Comparison of ENCODE assay signal across 1 cellular context in genomic region chrX:95346854-95347253, GRCh38.
TF ChIP-seq lines count a peak whose summit lies in the region.

No MANE protein-coding gene starts in this region.

TF ChIP-seq in GM12878, 131 proteins besides CTCF, POLR2A, EP300 and RAD21 (continued from another document):
- TF ChIP-seq, protein P1, sequence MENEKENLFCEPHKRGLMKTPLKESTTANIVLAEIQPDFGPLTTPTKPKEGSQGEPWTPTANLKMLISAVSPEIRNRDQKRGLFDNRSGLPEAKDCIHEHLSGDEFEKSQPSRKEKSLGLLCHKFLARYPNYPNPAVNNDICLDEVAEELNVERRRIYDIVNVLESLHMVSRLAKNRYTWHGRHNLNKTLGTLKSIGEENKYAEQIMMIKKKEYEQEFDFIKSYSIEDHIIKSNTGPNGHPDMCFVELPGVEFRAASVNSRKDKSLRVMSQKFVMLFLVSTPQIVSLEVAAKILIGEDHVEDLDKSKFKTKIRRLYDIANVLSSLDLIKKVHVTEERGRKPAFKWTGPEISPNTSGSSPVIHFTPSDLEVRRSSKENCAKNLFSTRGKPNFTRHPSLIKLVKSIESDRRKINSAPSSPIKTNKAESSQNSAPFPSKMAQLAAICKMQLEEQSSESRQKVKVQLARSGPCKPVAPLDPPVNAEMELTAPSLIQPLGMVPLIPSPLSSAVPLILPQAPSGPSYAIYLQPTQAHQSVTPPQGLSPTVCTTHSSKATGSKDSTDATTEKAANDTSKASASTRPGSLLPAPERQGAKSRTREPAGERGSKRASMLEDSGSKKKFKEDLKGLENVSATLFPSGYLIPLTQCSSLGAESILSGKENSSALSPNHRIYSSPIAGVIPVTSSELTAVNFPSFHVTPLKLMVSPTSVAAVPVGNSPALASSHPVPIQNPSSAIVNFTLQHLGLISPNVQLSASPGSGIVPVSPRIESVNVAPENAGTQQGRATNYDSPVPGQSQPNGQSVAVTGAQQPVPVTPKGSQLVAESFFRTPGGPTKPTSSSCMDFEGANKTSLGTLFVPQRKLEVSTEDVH (IDR thresholded peaks at IDR 0.05; ENCODE audit: low read depth, partially characterized antibody) = no peak
- no peak for TF ChIP-seq TCF12 (IDR thresholded peaks at IDR 0.05; ENCODE audit: low read depth, low read length)
- TF ChIP-seq ZNF622 (IDR thresholded peaks at IDR 0.05) = no peak
- no peak for TF ChIP-seq PAX8 (IDR thresholded peaks at IDR 0.05)
- no peak for TF ChIP-seq BCL11A (IDR thresholded peaks at IDR 0.05; ENCODE audit: low read depth, low read length)
- TF ChIP-seq MTA2 (IDR thresholded peaks at IDR 0.05; ENCODE audit: low read depth) = no peak
TF ChIP-seq in GM12878: peak in this region for 0.
